In genomic region chr1:157156058-157156541, GRCh38 we compare ENCODE assay signal across 9 cellular contexts. TPM values are rescaled to one million over a fixed set of nuclear protein-coding genes. Genes with fewer than 3 reads are reported as not detected.
DNase-seq lines count a peak whose midpoint lies in the region; ATAC-seq and TF ChIP-seq lines count a peak whose summit lies in the region.
"Had no signal": no experiment of that assay in that cellular context is flagged by ENCODE, and none has a peak within 500 bp of the region (broad histone marks: within the 10 kb centered on the region; RNA-seq: fewer than 3 reads in every experiment).

No MANE protein-coding gene starts in this region.

- H3K4me1 ChIP-seq in hepatocyte (ENCODE audit: insufficient read depth), result peaks cover 22% of the 10 kb centered on the region
- peaks cover 22% of the 10 kb centered on the region for H3K4me1 ChIP-seq in smooth muscle cell (ENCODE audit: low read depth)

- peaks cover 7% of the 10 kb centered on the region for H3F3A ChIP-seq in smooth muscle cell (ENCODE audit: low read depth)

- ATAC-seq in GM19397 (IDR thresholded peaks at IDR 0.05; ENCODE audit: unreplicated experiment), result no peak

- H3K27me3 ChIP-seq in hepatocyte (no peaks in the 10 kb centered on the region), smooth muscle cell (ENCODE audit: low read depth) (no peaks in the 10 kb centered on the region)

- no peaks in the 10 kb centered on the region for H3K9me2 ChIP-seq in hepatocyte (replicated peaks; ENCODE audit: insufficient read depth)

- H4K20me1 ChIP-seq in hepatocyte (ENCODE audit: insufficient read depth, poor library complexity, severe bottlenecking) (no peaks in the 10 kb centered on the region), smooth muscle cell (ENCODE audit: low read depth) (no peaks in the 10 kb centered on the region)

- peak overlapping the region; percentile 26 for H3K9ac ChIP-seq in smooth muscle cell (ENCODE audit: low read depth)

- no peaks in the 10 kb centered on the region for H3K79me2 ChIP-seq in hepatocyte
- no peaks in the 10 kb centered on the region for H3K79me2 ChIP-seq in smooth muscle cell (ENCODE audit: low read depth)

- peak overlapping the region; percentile 49 for H2AFZ ChIP-seq in hepatocyte
- no peak overlapping the region for H2AFZ ChIP-seq in smooth muscle cell (ENCODE audit: low read depth)

- H3K4me2 ChIP-seq in hepatocyte (peak overlapping the region; percentile 80), smooth muscle cell (peak overlapping the region; percentile 79)

- 5% methylated on average over 14 of the region's 14 CpGs for WGBS in hepatocyte (ENCODE audit: low lambda C conversion rate, missing lambda C conversion rate)
- WGBS in smooth muscle cell (ENCODE audit: low lambda C conversion rate), result 3% methylated on average over 14 of the region's 14 CpGs

- H3K36me3 ChIP-seq in hepatocyte (replicated peaks; ENCODE audit: insufficient read depth, low read depth) (no peaks in the 10 kb centered on the region), smooth muscle cell (ENCODE audit: low read depth) (no peaks in the 10 kb centered on the region)

- peak; percentile 23 to 37 for DNase-seq in NCI-H187 (lab: John Stamatoyannopoulos, UW)
- no peak for DNase-seq in NCI-H187 treated with DMSO at 0.1 percent for 48 hours (lab: John Stamatoyannopoulos, UW)
- DNase-seq in NCI-H1105 (lab: John Stamatoyannopoulos, UW), result peak; percentile 31
- DNase-seq in T1000 (lab: John Stamatoyannopoulos, UW), result peak; percentile 26
- DNase-seq in amygdala (lab: John Stamatoyannopoulos, UW), result peak in 42 of 56 donors; percentile 9 to 75 (median 34)
- peak; percentile 86 for DNase-seq in hepatocyte (ENCODE audit: low spot score)
- peak; percentile 65 for DNase-seq in smooth muscle cell (lab: John Stamatoyannopoulos, UW; ENCODE audit: unreplicated experiment)

- TF ChIP-seq CTCF in hepatocyte (IDR thresholded peaks at IDR 0.05; ENCODE audit: poor library complexity) (peak; percentile 93), smooth muscle cell (IDR thresholded peaks at IDR 0.05; ENCODE audit: borderline replicate concordance, insufficient read depth, poor library complexity, severe bottlenecking) (peak; percentile 95)

- H3K4me3 ChIP-seq in hepatocyte (no peak overlapping the region), smooth muscle cell (no peak overlapping the region)

- H3K27ac ChIP-seq in hepatocyte (no peak overlapping the region), smooth muscle cell (ENCODE audit: low read depth) (peak overlapping the region; percentile 89)

- no peaks in the 10 kb centered on the region for H3K9me3 ChIP-seq in hepatocyte (ENCODE audit: low read depth)
- H3K9me3 ChIP-seq in smooth muscle cell (replicated peaks; ENCODE audit: low read depth), result no peaks in the 10 kb centered on the region

RNA-seq across cellular contexts. Expression of gene ETV3, which starts 17.9 kb away (rescaled TPM):
- 17.6 and 18.3 TPM in 2 replicates for total RNA-seq in hepatocyte
- polyA plus RNA-seq in hepatocyte, result 8.0 and 8.4 TPM in 2 replicates
- 33.2 and 46.7 TPM in 2 replicates for total RNA-seq in smooth muscle cell
- polyA plus RNA-seq in smooth muscle cell, result 11.4 and 15.4 TPM in 2 replicates

RNA-seq across cellular contexts. Expression of gene ETV3L, which starts 56.5 kb away (rescaled TPM):
- total RNA-seq in hepatocyte (not detected in 2 replicates), smooth muscle cell (0.31 TPM in 1 of 2 replicates, not detected in the other)
- polyA plus RNA-seq in hepatocyte (not detected in 2 replicates), smooth muscle cell (0.15 TPM in 1 of 2 replicates, not detected in the other)
- total RNA-seq: renal cortical epithelial cell had no signal
